In genomic region chr5:16815432-16815831, GRCh38 we compare ENCODE assay signal across 23 cellular contexts.
"Had no signal": no experiment of that assay in that cellular context is flagged by ENCODE, and none has a peak within 500 bp of the region (broad histone marks: within the 10 kb centered on the region; RNA-seq: fewer than 3 reads in every experiment).

No MANE protein-coding gene starts in this region.

- H3K4me3 ChIP-seq: dorsolateral prefrontal cortex, mucosa of descending colon, neural progenitor cell, tibial nerve had no signal

- H3K9me3 ChIP-seq: mucosa of descending colon, tibial nerve had no signal

- DNase-seq: activated CD4-positive, alpha-beta memory T cell treated with anti-CD3 and anti-CD28 coated beads, Interleukin-2, amount 10 ng/mL, durations not matched to agents 7 days and 5 days; activated CD4-positive, alpha-beta T cell treated with anti-CD3 and anti-CD28 coated beads for 48 hours; activated CD4-positive, CD25-positive, alpha-beta regulatory T cell; activated naive CD4-positive, alpha-beta T cell; activated naive CD8-positive, alpha-beta T cell treated with anti-CD3 and anti-CD28 coated beads for 36 hours; activated T-cell treated with anti-CD3 and anti-CD28 coated beads, Interleukin-2, amount 50 U/mL, for 1 hour; amygdala; central memory CD4-positive, alpha-beta T cell; dorsolateral prefrontal cortex; foreskin keratinocyte; glutamatergic neuron; hippocampal formation; mucosa of descending colon; naive thymus-derived CD4-positive, alpha-beta T cell; stimulated activated CD4-positive, alpha-beta T cell treated with anti-CD3 and anti-CD28 coated beads, Interleukin-2, amount 100 ng/mL, for 24 hours; stimulated activated naive CD8-positive, alpha-beta T cell treated with anti-CD3 and anti-CD28 coated beads, Interleukin-15, Interleukin-2, amounts not matched to agents 100 U/mL and 50 U/mL, for 24 hours; T-cell had no signal

- FAIRE-seq: colon, keratinocyte had no signal

- ATAC-seq: activated T-helper 17 cell treated with anti-CD3 and anti-CD28 coated beads, Interleukin-2, amount 50 U/mL, for 72 hours; foreskin keratinocyte; mucosa of descending colon; naive thymus-derived CD4-positive, alpha-beta T cell; stimulated activated naive CD8-positive, alpha-beta T cell treated with anti-CD3 and anti-CD28 coated beads, Interleukin-15, Interleukin-2, amounts not matched to agents 100 U/mL and 50 U/mL, for 24 hours; T-cell had no signal

- H3K27ac ChIP-seq: dorsolateral prefrontal cortex, epithelial cell of prostate, foreskin keratinocyte, neural progenitor cell, tibial nerve had no signal

- H2AFZ ChIP-seq: neural progenitor cell had no signal

- H3K27me3 ChIP-seq: dorsolateral prefrontal cortex, foreskin keratinocyte, neural progenitor cell, tibial nerve had no signal

- H3K4me2 ChIP-seq: neural progenitor cell had no signal

- H3K4me1 ChIP-seq: neural progenitor cell had no signal

- H3K36me3 ChIP-seq: tibial nerve had no signal
